ENCODE assay signal across 18 cellular contexts in genomic region chr10:35916791-35917190, GRCh38.
DNase-seq lines count a peak whose midpoint lies in the region; ATAC-seq, FAIRE-seq and TF ChIP-seq lines count a peak whose summit lies in the region.
"Had no signal": no experiment of that assay in that cellular context is flagged by ENCODE, and none has a peak within 500 bp of the region (broad histone marks: within the 10 kb centered on the region; RNA-seq: fewer than 3 reads in every experiment).

No MANE protein-coding gene starts in this region.

- SMC1A ChIA-PET in GM12878 (lab: Charles Lee; ENCODE audit: uncharacterized antibody, unreplicated experiment) = interaction anchor here (1.6 to 2.3 kb wide), 2 partner anchors 96 to 280 kb away, joined by 6 to 9 read pairs; no protein-coding TSS in a partner anchor

- TF ChIP-seq EP300 in GM12878 (IDR thresholded peaks at IDR 0.05; ENCODE audit: borderline replicate concordance in 1 of 2, control insufficient read depth in 1 of 2, low read depth in 2 of 2, low read length in 2 of 2) = no peak

- no TSS peak for BruUV-seq in GM12878 (replicated peaks; lab: Mats Ljungman, UMichigan)

- RAD21 ChIA-PET in GM12878 (lab: Charles Lee; ENCODE audit: unreplicated experiment) = interaction anchor here (1.1 to 1.3 kb wide), 3 partner anchors 279 to 282 kb away, joined by 3 to 4 read pairs (median 3); no protein-coding TSS in a partner anchor

- no peaks in the 10 kb centered on the region for H4K20me1 ChIP-seq in GM12878 (ENCODE audit: control insufficient read depth, insufficient read depth)
- H4K20me1 ChIP-seq in hepatocyte (ENCODE audit: insufficient read depth, poor library complexity, severe bottlenecking) = no peaks in the 10 kb centered on the region

- H3K4me2 ChIP-seq in GM12878 (ENCODE audit: control insufficient read depth, insufficient read depth) (no peak overlapping the region), hepatocyte (no peak overlapping the region)

- H3K27ac ChIP-seq in GM12878 (ENCODE audit: control insufficient read depth, insufficient read depth) (no peak overlapping the region), hepatocyte (no peak overlapping the region), kidney (ENCODE audit: low read depth in 2 of 2, low read length in 2 of 2) (no peak overlapping the region)
- H3K27ac ChIP-seq: lower lobe of right lung had no signal

- CTCF ChIA-PET in GM12878 (lab: Yijun Ruan, JAX) = interaction anchor here (0.7 to 1.7 kb wide), 4 partner anchors 9 to 925 kb away, joined by 3 to 9 read pairs (median 4); no protein-coding TSS in a partner anchor

- 64% methylated on average over 4 of the region's 4 CpGs for WGBS in GM12878 (ENCODE audit: insufficient coverage, insufficient replicate concordance, low lambda C conversion rate, missing lambda C conversion rate)
- 60% methylated on average over 4 of the region's 4 CpGs for WGBS in hepatocyte (ENCODE audit: low lambda C conversion rate, missing lambda C conversion rate)

- ATAC-seq in GM12878 = no peak
- no peak for ATAC-seq in HG03342 (IDR thresholded peaks at IDR 0.05; ENCODE audit: unreplicated experiment)
- no peak for ATAC-seq in HG03457 (IDR thresholded peaks at IDR 0.05; ENCODE audit: unreplicated experiment)
- ATAC-seq: esophagus mucosa; lower lobe of right lung; natural killer cell treated with Interleukin-12 subunit alpha and Interleukin-12 subunit beta and Interleukin-15 and Interleukin-18, amount 100 ng/mL, for 72 hours had no signal

- POLR2A ChIA-PET in GM12878 (lab: Charles Lee) = no interaction called here

- DNase-seq in Ammon's horn (ENCODE audit: low spot score) (peak; percentile 12), GM12878 (ENCODE audit: low read depth, low spot score) (no peak), hepatocyte (ENCODE audit: low spot score) (no peak), kidney (no peak), GM12891 (ENCODE audit: insufficient read length, low spot score) (no peak)
- DNase-seq: activated CD8-positive, alpha-beta memory T cell treated with anti-CD3 and anti-CD28 coated beads, Interleukin-2, amount 50 U/mL, for 4 hours; activated naive CD4-positive, alpha-beta T cell treated with Interleukin-2 at 50 U/mL for 16 hours; lower lobe of right lung; NCI-H1694; NCI-H510A treated with DMSO at 0.1 percent for 48 hours had no signal

- 0 out of 2 replicates have a peak, but pooled peaks have one; percentile 14 for TF ChIP-seq RAD21 in GM12878 (IDR thresholded peaks at IDR 0.05; ENCODE audit: insufficient read depth, low read depth, low read length)

- in situ Hi-C loops in GM12878 (cut with MboI) = no loop called here

- H3K79me2 ChIP-seq in GM12878 (ENCODE audit: control insufficient read depth, insufficient read depth, low read length) (no peaks in the 10 kb centered on the region), hepatocyte (no peaks in the 10 kb centered on the region)

- H3K27me3 ChIP-seq in GM12878 (replicated peaks in 1 of 2; ENCODE audit: control insufficient read depth in 2 of 2, insufficient read depth in 2 of 2, low read length in 1 of 2) (no peaks in the 10 kb centered on the region), hepatocyte (no peaks in the 10 kb centered on the region)

- TF ChIP-seq CTCF in LNCAP (IDR thresholded peaks at IDR 0.05) (peak; percentile 37; the same call in 1 of the 2 replicates), GM12878 (IDR thresholded peaks at IDR 0.05 in 2 of 3, conservative IDR thresholded peaks at IDR 0.05 in 1 of 3; ENCODE audit: control insufficient read depth in 2 of 3, extremely low read depth in 1 of 3, insufficient read depth in 1 of 3, low read depth in 3 of 3, low read length in 3 of 3) (no peak), hepatocyte (IDR thresholded peaks at IDR 0.05; ENCODE audit: poor library complexity) (peak; percentile 9), kidney (IDR thresholded peaks at IDR 0.05; ENCODE audit: borderline replicate concordance, extremely low read depth, insufficient read depth) (no peak)

- FAIRE-seq in GM12878 (lab: Jason Lieb, UNC) (no peak), kidney (lab: Jason Lieb, UNC) (no peak), GM12891 (lab: Jason Lieb, UNC) (no peak)
- FAIRE-seq: astrocyte, D721Med, RCC 7860 had no signal

- intact Hi-C loops in GM12878 (cut with micrococcal nuclease; ENCODE audit: unreplicated experiment) (no loop called here), kidney (cut with DNase I) (no loop called here)

- H3K36me3 ChIP-seq in GM12878 (ENCODE audit: control insufficient read depth in 2 of 2, insufficient read depth in 2 of 2, low read length in 1 of 2) = no peaks in the 10 kb centered on the region
- no peaks in the 10 kb centered on the region for H3K36me3 ChIP-seq in hepatocyte (replicated peaks; ENCODE audit: insufficient read depth, low read depth)
- no peaks in the 10 kb centered on the region for H3K36me3 ChIP-seq in kidney (ENCODE audit: control insufficient read depth in 1 of 2, insufficient read depth in 2 of 2, low read length in 2 of 2)
- H3K36me3 ChIP-seq: lower lobe of right lung had no signal

- H3K9me2 ChIP-seq in hepatocyte (replicated peaks; ENCODE audit: insufficient read depth) = no peaks in the 10 kb centered on the region

- TF ChIP-seq POLR2A in GM12878 (IDR thresholded peaks at IDR 0.05; ENCODE audit: low read depth, low read length) = no peak
- no peak for TF ChIP-seq POLR2A in GM12891 (IDR thresholded peaks at IDR 0.05; ENCODE audit: low read depth, low read length)

- H2AFZ ChIP-seq in GM12878 (ENCODE audit: control insufficient read depth, low read depth, low read length) = no peak overlapping the region
- no peak overlapping the region for H2AFZ ChIP-seq in hepatocyte

- H3K4me1 ChIP-seq in GM12878 (ENCODE audit: control insufficient read depth, insufficient read depth, low read length) (no peaks in the 10 kb centered on the region), hepatocyte (ENCODE audit: insufficient read depth) (peaks cover 6% of the 10 kb centered on the region), kidney (ENCODE audit: control insufficient read depth in 1 of 2, insufficient read depth in 1 of 2, low read depth in 1 of 2, low read length in 2 of 2) (no peaks in the 10 kb centered on the region)

- no peak overlapping the region for H3K9ac ChIP-seq in GM12878 (ENCODE audit: control insufficient read depth, insufficient read depth, low read length)
- no peak overlapping the region for H3K9ac ChIP-seq in kidney (ENCODE audit: low read length in 2 of 2)

- H3K9me3 ChIP-seq in GM12878 (replicated peaks; ENCODE audit: control insufficient read depth, insufficient read depth, low read length) (no peaks in the 10 kb centered on the region), hepatocyte (ENCODE audit: low read depth) (no peaks in the 10 kb centered on the region), kidney (ENCODE audit: control insufficient read depth in 1 of 2, low read length in 2 of 2) (no peaks in the 10 kb centered on the region)
- H3K9me3 ChIP-seq: lower lobe of right lung had no signal

- H3K4me3 ChIP-seq in GM12878 = no peak overlapping the region
- no peak overlapping the region for H3K4me3 ChIP-seq in hepatocyte
- H3K4me3 ChIP-seq in kidney (ENCODE audit: low read length in 2 of 2) = no peak overlapping the region
- H3K4me3 ChIP-seq: lower lobe of right lung had no signal

TF ChIP-seq in GM12878, 131 proteins besides CTCF, POLR2A, EP300 and RAD21 (continues in another document):
- TF ChIP-seq ZBTB4 (CRISPR knock-in tag; IDR thresholded peaks at IDR 0.05) (no peak), STAT3 (IDR thresholded peaks at IDR 0.05; ENCODE audit: low read depth, low read length) (no peak)

TF ChIP-seq in GM12891, 5 proteins besides CTCF, POLR2A, EP300 and RAD21:
- TF ChIP-seq POLR2AphosphoS5 (IDR thresholded peaks at IDR 0.05; ENCODE audit: low read depth, low read length) = no peak
- TF ChIP-seq TAF1 (IDR thresholded peaks at IDR 0.05; ENCODE audit: low read depth, low read length) = no peak
- TF ChIP-seq SPI1 (IDR thresholded peaks at IDR 0.05; ENCODE audit: low read depth, low read length) = no peak
- no peak for TF ChIP-seq PAX5 (IDR thresholded peaks at IDR 0.05; ENCODE audit: insufficient read depth, low read length, severe bottlenecking)
- TF ChIP-seq POU2F2 (IDR thresholded peaks at IDR 0.05; ENCODE audit: low read depth, low read length) = no peak

Comparison
In these comparisons a context has a peak if more than half of its experiments do, and no peak if none do; other contexts are left out.
1. CTCF ChIP-seq: peak in LNCAP (single experiment) and hepatocyte (single experiment); none in GM12878 (0 of 3) and kidney (single experiment).